In genomic region chr7:35752727-35753126, GRCh38 we compare ENCODE assay signal across 2 cellular contexts.
TF ChIP-seq lines count a peak whose summit lies in the region.

No MANE protein-coding gene starts in this region.

TF ChIP-seq in SK-N-SH, 30 proteins besides CTCF, POLR2A, EP300 and RAD21 (continued from another document):
- TF ChIP-seq REST (IDR thresholded peaks at IDR 0.05; ENCODE audit: low read depth, low read length): no peak
- TF ChIP-seq IRF3 (IDR thresholded peaks at IDR 0.05; ENCODE audit: low read depth, low read length): no peak
- TF ChIP-seq TEAD4 (IDR thresholded peaks at IDR 0.05; ENCODE audit: borderline replicate concordance, insufficient read depth): no peak

TF ChIP-seq in SK-N-SH treated with all-trans-retinoic acid at 6 μM for 48 hours, 23 proteins besides CTCF, POLR2A, EP300 and RAD21 (continued from another document):
- no peak for TF ChIP-seq TSHZ2 (CRISPR knock-in tag; IDR thresholded peaks at IDR 0.05)
- no peak for TF ChIP-seq TCF4 (CRISPR knock-in tag; IDR thresholded peaks at IDR 0.05; ENCODE audit: borderline replicate concordance)
- no peak for TF ChIP-seq ISL1 (CRISPR knock-in tag; IDR thresholded peaks at IDR 0.05)
